Comparison of ENCODE assay signal across 8 cellular contexts in genomic region chr6:27547157-27548075, GRCh38.
A peak's percentile ranks its signal among the peaks of the same experiment; 100 is the strongest.
DNase-seq lines count a peak whose midpoint lies in the region; ATAC-seq and TF ChIP-seq lines count a peak whose summit lies in the region.

No MANE protein-coding gene starts in this region.

- no peak overlapping the region for H3K27ac ChIP-seq in fibroblast of lung (ENCODE audit: insufficient read depth, low read length)
- H3K27ac ChIP-seq in CD4-positive, alpha-beta T cell (ENCODE audit: low read depth, low read length): no peak overlapping the region

- intact Hi-C loops in CD4-positive, alpha-beta T cell (cut with DNase I, micrococcal nuclease): loop anchor here in 1 of 2 experiments (5.0 kb wide), 1 partner anchor 125 kb away; no protein-coding TSS in a partner anchor

- H3K9me3 Mint-ChIP-seq in CD4-positive, alpha-beta T cell: peaks cover 20% of the 10 kb centered on the region
- H3K9me3 Mint-ChIP-seq in activated T-helper 17 cell treated with anti-CD3 and anti-CD28 coated beads, Interleukin-2, amount 50 U/mL, for 72 hours: peaks cover 7% of the 10 kb centered on the region

- H3K79me2 ChIP-seq in fibroblast of lung (ENCODE audit: control insufficient read depth, insufficient read depth, low read length): no peaks in the 10 kb centered on the region

- H3K27ac Mint-ChIP-seq in CD4-positive, alpha-beta T cell: no peak overlapping the region
- no peak overlapping the region for H3K27ac Mint-ChIP-seq in activated T-helper 17 cell treated with anti-CD3 and anti-CD28 coated beads, Interleukin-2, amount 50 U/mL, for 72 hours

- no peaks in the 10 kb centered on the region for H3K36me3 ChIP-seq in fibroblast of lung (ENCODE audit: control insufficient read depth, insufficient read depth, low read length)

- peaks cover 97% of the 10 kb centered on the region for H3K27me3 Mint-ChIP-seq in CD4-positive, alpha-beta T cell
- H3K27me3 Mint-ChIP-seq in activated T-helper 17 cell treated with anti-CD3 and anti-CD28 coated beads, Interleukin-2, amount 50 U/mL, for 72 hours: peaks cover 75% of the 10 kb centered on the region

- DNase-seq in COLO668 (lab: John Stamatoyannopoulos, UW; ENCODE audit: unreplicated experiment) (peak; percentile 15), SHP77 treated with DMSO at 0.1 percent for 48 hours (lab: John Stamatoyannopoulos, UW) (peak; percentile 17), fibroblast of lung (ENCODE audit: low read depth in 2 of 2) (peak; percentile 62 to 75), AG20443 (ENCODE audit: low spot score) (no peak)
- DNase-seq in central memory CD4-positive, alpha-beta T cell: no peak
- no peak for DNase-seq in CD4-positive, alpha-beta T cell

- POLR2A ChIA-PET in CD4-positive, alpha-beta T cell (lab: Charles Lee): no interaction called here

- H3K27me3 ChIP-seq in fibroblast of lung (ENCODE audit: control insufficient read depth, insufficient read depth, low read length): no peaks in the 10 kb centered on the region
- H3K27me3 ChIP-seq in CD4-positive, alpha-beta T cell (ENCODE audit: control insufficient read depth, insufficient read depth, low read length): peaks cover 95% of the 10 kb centered on the region

- H3K4me2 ChIP-seq in fibroblast of lung (ENCODE audit: extremely low read depth, insufficient read depth, low read length): peak overlapping the region; percentile 92

- H3K4me1 ChIP-seq in fibroblast of lung (ENCODE audit: control insufficient read depth, extremely low read depth, insufficient read depth, low read length): no peaks in the 10 kb centered on the region

- peak overlapping the region; percentile 24 to 74 (median 42) for H3K4me3 ChIP-seq in fibroblast of lung (replicated peaks in 1 of 4; ENCODE audit: control extremely low read depth in 1 of 4, insufficient read depth in 1 of 4, low read depth in 3 of 4, low read length in 4 of 4)

- no peak overlapping the region for H2AFZ ChIP-seq in fibroblast of lung (ENCODE audit: low read length)

- CTCF ChIA-PET in CD4-positive, alpha-beta T cell (lab: Charles Lee): no interaction called here

- no peak overlapping the region for H3K4me3 Mint-ChIP-seq in CD4-positive, alpha-beta T cell
- H3K4me3 Mint-ChIP-seq in activated T-helper 17 cell treated with anti-CD3 and anti-CD28 coated beads, Interleukin-2, amount 50 U/mL, for 72 hours: no peak overlapping the region

- H4K20me1 ChIP-seq in fibroblast of lung (ENCODE audit: control insufficient read depth, extremely low read depth, insufficient read depth, low read length): no peaks in the 10 kb centered on the region

- H3K4me1 Mint-ChIP-seq in CD4-positive, alpha-beta T cell (ENCODE audit: low read depth): peaks cover 12% of the 10 kb centered on the region
- H3K4me1 Mint-ChIP-seq in activated T-helper 17 cell treated with anti-CD3 and anti-CD28 coated beads, Interleukin-2, amount 50 U/mL, for 72 hours: peaks cover 9% of the 10 kb centered on the region

- H3K9ac ChIP-seq in fibroblast of lung (ENCODE audit: insufficient read depth, low read length): no peak overlapping the region

- H3K9me3 ChIP-seq in fibroblast of lung (ENCODE audit: control insufficient read depth, insufficient read depth, low read depth, low read length): no peaks in the 10 kb centered on the region
- H3K9me3 ChIP-seq in CD4-positive, alpha-beta T cell (ENCODE audit: control insufficient read depth, low read length): peaks cover 25% of the 10 kb centered on the region

- peaks cover 6% of the 10 kb centered on the region for H3K36me3 Mint-ChIP-seq in CD4-positive, alpha-beta T cell (ENCODE audit: low read depth)
- H3K36me3 Mint-ChIP-seq in activated T-helper 17 cell treated with anti-CD3 and anti-CD28 coated beads, Interleukin-2, amount 50 U/mL, for 72 hours (ENCODE audit: low read depth): peaks cover 15% of the 10 kb centered on the region

- peak; percentile 41 for ATAC-seq in HG02610 (IDR thresholded peaks at IDR 0.05; ENCODE audit: unreplicated experiment)
- ATAC-seq in CD4-positive, alpha-beta T cell (ENCODE audit: poor library complexity): no peak
- no peak for ATAC-seq in activated T-helper 17 cell treated with anti-CD3 and anti-CD28 coated beads, Interleukin-2, amount 50 U/mL, for 72 hours (replicated peaks)

- no peak for TF ChIP-seq CTCF in fibroblast of lung (conservative IDR thresholded peaks at IDR 0.05 in 1 of 2, IDR thresholded peaks at IDR 0.05 in 1 of 2; ENCODE audit: low read depth in 1 of 2, low read length in 2 of 2)
- TF ChIP-seq CTCF in CD4-positive, alpha-beta T cell (IDR thresholded peaks at IDR 0.05): no peak

Comparison
In these comparisons a context has a peak if more than half of its experiments do, and no peak if none do; other contexts are left out.
1. DNase-seq: peak in COLO668 (single experiment), SHP77 treated with DMSO at 0.1 percent for 48 hours (single experiment) and fibroblast of lung (2 of 2); none in AG20443 (single experiment), central memory CD4-positive, alpha-beta T cell (single experiment) and CD4-positive, alpha-beta T cell (0 of 10).